ENCODE assay signal across 1 cellular context in the genomic region with DNA sequence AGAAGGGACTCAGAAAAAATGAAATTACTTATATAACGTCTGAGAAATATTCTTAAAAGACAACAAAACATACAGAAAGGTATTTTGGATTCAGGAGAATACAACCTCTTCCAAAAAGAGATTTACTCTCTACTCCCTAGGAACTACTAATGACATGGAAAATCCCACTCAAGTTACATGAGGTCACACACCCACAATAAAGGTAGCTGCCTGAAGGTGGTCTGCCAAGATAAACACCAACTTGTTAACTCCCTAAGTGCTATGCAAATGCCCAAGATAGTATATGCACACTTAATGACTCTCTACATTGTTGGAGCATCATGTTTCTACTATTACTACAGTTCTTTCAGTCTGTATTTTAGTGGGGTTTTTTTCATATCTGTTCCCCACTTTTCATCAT.
TF ChIP-seq lines count a peak whose summit lies in the region.

No MANE protein-coding gene starts in this region.

TF ChIP-seq in HEK293, 187 proteins besides CTCF, POLR2A, EP300 and RAD21 (continued from another document and continues in another):
- peak; percentile 72 for TF ChIP-seq ZNF366 (tag by site-specific recombination; conservative IDR thresholded peaks at IDR 0.05)
- no peak for TF ChIP-seq PBX3 (CRISPR knock-in tag; IDR thresholded peaks at IDR 0.05)
- TF ChIP-seq ZEB2 (tag by site-specific recombination; IDR thresholded peaks at IDR 0.05), result 0 out of 2 replicates have a peak, but pooled peaks have one; percentile 49
- TF ChIP-seq ZNF624 (tag by site-specific recombination; IDR thresholded peaks at IDR 0.05), result no peak
- TF ChIP-seq ZBTB26 (tag by site-specific recombination; optimal IDR thresholded peaks at IDR 0.05), result no peak
- no peak for TF ChIP-seq ZNF585B (tag by site-specific recombination; IDR thresholded peaks at IDR 0.05)
- TF ChIP-seq KLF7 (tag by site-specific recombination; IDR thresholded peaks at IDR 0.05; ENCODE audit: borderline replicate concordance), result peak; percentile 22; the same call in 1 of the 2 replicates
- TF ChIP-seq PATZ1 (tag by site-specific recombination; IDR thresholded peaks at IDR 0.05), result peak; percentile 45; the same call in 1 of the 2 replicates
- peak; percentile 81 for TF ChIP-seq KLF8 (tag by site-specific recombination; IDR thresholded peaks at IDR 0.05)
- TF ChIP-seq ZSCAN30 (tag by site-specific recombination; IDR thresholded peaks at IDR 0.05), result peak; percentile 65
- no peak for TF ChIP-seq ZNF157 (tag by site-specific recombination; IDR thresholded peaks at IDR 0.05)
- peak; percentile 90 for TF ChIP-seq SCRT2 (tag by site-specific recombination; IDR thresholded peaks at IDR 0.05)
- peak; percentile 95 for TF ChIP-seq ZNF629 (tag by site-specific recombination; IDR thresholded peaks at IDR 0.05)
- TF ChIP-seq FEZF1 (tag by site-specific recombination; IDR thresholded peaks at IDR 0.05), result peak; percentile 77
- TF ChIP-seq ZNF792 (tag by site-specific recombination; IDR thresholded peaks at IDR 0.05), result no peak
- TF ChIP-seq ZNF16 (tag by site-specific recombination; IDR thresholded peaks at IDR 0.05; ENCODE audit: low read depth), result no peak
- TF ChIP-seq ZNF747 (tag by site-specific recombination; IDR thresholded peaks at IDR 0.05), result no peak
- TF ChIP-seq BCL11B (tag by site-specific recombination; IDR thresholded peaks at IDR 0.05; ENCODE audit: low read depth), result peak; percentile 87; the same call in 1 of the 2 replicates
- peak; percentile 90 for TF ChIP-seq ZBTB44 (tag by site-specific recombination; IDR thresholded peaks at IDR 0.05)
- TF ChIP-seq GLIS1 (tag by site-specific recombination; IDR thresholded peaks at IDR 0.05), result peak; percentile 29; the same call in 1 of the 2 replicates
- TF ChIP-seq ZFHX2 (tag by site-specific recombination; conservative IDR thresholded peaks at IDR 0.05), result peak; percentile 78
- TF ChIP-seq, protein P1, sequence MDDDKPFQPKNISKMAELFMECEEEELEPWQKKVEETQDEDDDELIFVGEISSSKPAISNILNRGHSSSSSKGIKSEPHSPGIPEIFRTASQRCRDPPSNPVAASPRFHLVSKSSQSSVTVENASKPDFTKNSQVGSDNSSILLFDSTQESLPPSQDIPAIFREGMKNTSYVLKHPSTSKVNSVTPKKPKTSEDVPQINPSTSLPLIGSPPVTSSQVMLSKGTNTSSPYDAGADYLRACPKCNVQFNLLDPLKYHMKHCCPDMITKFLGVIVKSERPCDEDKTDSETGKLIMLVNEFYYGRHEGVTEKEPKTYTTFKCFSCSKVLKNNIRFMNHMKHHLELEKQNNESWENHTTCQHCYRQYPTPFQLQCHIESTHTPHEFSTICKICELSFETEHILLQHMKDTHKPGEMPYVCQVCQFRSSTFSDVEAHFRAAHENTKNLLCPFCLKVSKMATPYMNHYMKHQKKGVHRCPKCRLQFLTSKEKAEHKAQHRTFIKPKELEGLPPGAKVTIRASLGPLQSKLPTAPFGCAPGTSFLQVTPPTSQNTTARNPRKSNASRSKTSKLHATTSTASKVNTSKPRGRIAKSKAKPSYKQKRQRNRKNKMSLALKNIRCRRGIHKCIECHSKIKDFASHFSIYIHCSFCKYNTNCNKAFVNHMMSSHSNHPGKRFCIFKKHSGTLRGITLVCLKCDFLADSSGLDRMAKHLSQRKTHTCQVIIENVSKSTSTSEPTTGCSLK (tag by site-specific recombination; IDR thresholded peaks at IDR 0.05), result no peak
- TF ChIP-seq, protein P2, sequence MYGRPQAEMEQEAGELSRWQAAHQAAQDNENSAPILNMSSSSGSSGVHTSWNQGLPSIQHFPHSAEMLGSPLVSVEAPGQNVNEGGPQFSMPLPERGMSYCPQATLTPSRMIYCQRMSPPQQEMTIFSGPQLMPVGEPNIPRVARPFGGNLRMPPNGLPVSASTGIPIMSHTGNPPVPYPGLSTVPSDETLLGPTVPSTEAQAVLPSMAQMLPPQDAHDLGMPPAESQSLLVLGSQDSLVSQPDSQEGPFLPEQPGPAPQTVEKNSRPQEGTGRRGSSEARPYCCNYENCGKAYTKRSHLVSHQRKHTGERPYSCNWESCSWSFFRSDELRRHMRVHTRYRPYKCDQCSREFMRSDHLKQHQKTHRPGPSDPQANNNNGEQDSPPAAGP (tag by site-specific recombination; IDR thresholded peaks at IDR 0.05), result peak; percentile 91
- TF ChIP-seq, protein P3, sequence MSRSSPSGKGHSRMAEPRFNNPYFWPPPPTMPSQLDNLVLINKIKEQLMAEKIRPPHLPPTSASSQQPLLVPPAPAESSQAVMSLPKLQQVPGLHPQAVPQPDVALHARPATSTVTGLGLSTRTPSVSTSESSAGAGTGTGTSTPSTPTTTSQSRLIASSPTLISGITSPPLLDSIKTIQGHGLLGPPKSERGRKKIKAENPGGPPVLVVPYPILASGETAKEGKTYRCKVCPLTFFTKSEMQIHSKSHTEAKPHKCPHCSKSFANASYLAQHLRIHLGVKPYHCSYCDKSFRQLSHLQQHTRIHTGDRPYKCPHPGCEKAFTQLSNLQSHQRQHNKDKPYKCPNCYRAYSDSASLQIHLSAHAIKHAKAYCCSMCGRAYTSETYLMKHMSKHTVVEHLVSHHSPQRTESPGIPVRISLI (tag by site-specific recombination; IDR thresholded peaks at IDR 0.05), result 0 out of 2 replicates have a peak, but pooled peaks have one; percentile 32
- TF ChIP-seq ZNF701 (tag by site-specific recombination; IDR thresholded peaks at IDR 0.05), result no peak
- peak; percentile 100 for TF ChIP-seq ZNF664 (tag by site-specific recombination; IDR thresholded peaks at IDR 0.05)
- TF ChIP-seq ZNF18 (tag by site-specific recombination; IDR thresholded peaks at IDR 0.05), result peak; percentile 52; the same call in 1 of the 2 replicates
- TF ChIP-seq ZNF404 (tag by site-specific recombination; IDR thresholded peaks at IDR 0.05), result no peak
- TF ChIP-seq ZNF514 (tag by site-specific recombination; IDR thresholded peaks at IDR 0.05), result no peak
- TF ChIP-seq SP7 (tag by site-specific recombination; IDR thresholded peaks at IDR 0.05), result peak; percentile 89
- peak; percentile 94 for TF ChIP-seq PRDM10 (tag by site-specific recombination; IDR thresholded peaks at IDR 0.05)
- TF ChIP-seq ZNF140 (tag by site-specific recombination; IDR thresholded peaks at IDR 0.05), result no peak
- peak; percentile 89 for TF ChIP-seq KLF10 (tag by site-specific recombination; IDR thresholded peaks at IDR 0.05)
- no peak for TF ChIP-seq REPIN1 (tag by site-specific recombination; IDR thresholded peaks at IDR 0.05; ENCODE audit: low read depth)
- peak; percentile 45; the same call in 1 of the 2 replicates for TF ChIP-seq TCF7L2 (IDR thresholded peaks at IDR 0.05; ENCODE audit: borderline replicate concordance, low read depth, low read length)
- no peak for TF ChIP-seq ZNF48 (tag by site-specific recombination; IDR thresholded peaks at IDR 0.05)
- TF ChIP-seq PRDM4 (tag by site-specific recombination; IDR thresholded peaks at IDR 0.05), result peak; percentile 74
- no peak for TF ChIP-seq HOXD13 (CRISPR knock-in tag; IDR thresholded peaks at IDR 0.05; ENCODE audit: borderline replicate concordance)
- peak; percentile 73; the same call in 1 of the 2 replicates for TF ChIP-seq ZBTB1 (tag by site-specific recombination; IDR thresholded peaks at IDR 0.05)
- TF ChIP-seq ZNF558 (tag by site-specific recombination; IDR thresholded peaks at IDR 0.05), result peak; percentile 25; the same call in 1 of the 2 replicates
- TF ChIP-seq ZNF777 (tag by site-specific recombination; IDR thresholded peaks at IDR 0.05; ENCODE audit: borderline replicate concordance), result no peak
- TF ChIP-seq ZNF10 (tag by site-specific recombination; IDR thresholded peaks at IDR 0.05), result no peak
